In the genomic region with DNA sequence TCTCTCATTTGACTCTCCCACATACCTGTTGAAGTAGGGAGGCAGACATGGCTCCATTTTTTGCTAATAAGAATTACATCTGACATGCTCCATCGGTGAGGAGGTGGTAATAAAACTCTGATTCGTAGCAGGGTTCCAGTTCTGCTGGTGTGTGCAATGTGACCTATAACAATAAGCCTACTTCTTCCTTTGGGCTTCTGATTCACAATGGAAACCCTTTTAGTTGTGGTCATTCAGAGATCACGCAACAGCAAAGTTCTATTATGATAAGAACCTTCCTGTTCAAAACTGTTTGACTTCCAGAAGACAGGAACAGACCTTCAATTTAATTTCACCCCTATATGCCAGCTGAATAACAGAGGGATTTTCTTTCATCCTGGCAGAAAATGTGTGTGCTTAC, we compare ENCODE assay signal across 26 cellular contexts. TPM values are rescaled to one million over a fixed set of nuclear protein-coding genes. Genes with fewer than 3 reads are reported as not detected.
DNase-seq lines count a peak whose midpoint lies in the region; ATAC-seq and TF ChIP-seq lines count a peak whose summit lies in the region.
"Had no signal": no experiment of that assay in that cellular context is flagged by ENCODE, and none has a peak within 500 bp of the region (broad histone marks: within the 10 kb centered on the region; RNA-seq: fewer than 3 reads in every experiment).

No MANE protein-coding gene starts in this region.

- TF ChIP-seq CTCF in esophagus squamous epithelium (IDR thresholded peaks at IDR 0.05), result no peak

- H3K27me3 ChIP-seq in esophagus squamous epithelium, result no peaks in the 10 kb centered on the region

- no peak for TF ChIP-seq POLR2A in esophagus squamous epithelium (IDR thresholded peaks at IDR 0.05)

- H3K27me3 Mint-ChIP-seq in activated CD4-positive, alpha-beta T cell treated with anti-CD3 and anti-CD28 coated beads for 36 hours, result no peaks in the 10 kb centered on the region
- H3K27me3 Mint-ChIP-seq in activated T-helper 17 cell treated with anti-CD3 and anti-CD28 coated beads, Interleukin-2, amount 50 U/mL, for 72 hours, result no peaks in the 10 kb centered on the region

- peak overlapping the region; percentile 63 for H3K27ac Mint-ChIP-seq in activated CD4-positive, alpha-beta T cell treated with anti-CD3 and anti-CD28 coated beads for 36 hours
- peak overlapping the region; percentile 79 for H3K27ac Mint-ChIP-seq in activated T-helper 17 cell treated with anti-CD3 and anti-CD28 coated beads, Interleukin-2, amount 50 U/mL, for 72 hours
- H3K27ac Mint-ChIP-seq: CD8-positive, alpha-beta memory T cell; GM23338 had no signal

- H3K36me3 ChIP-seq in esophagus squamous epithelium, result peaks cover 4 to 83% (median 10%) of the 10 kb centered on the region in 3 donors

- H3K9me3 ChIP-seq in esophagus squamous epithelium, result no peaks in the 10 kb centered on the region
- H3K9me3 ChIP-seq: HAP-1 had no signal

- H3K4me3 Mint-ChIP-seq in activated CD4-positive, alpha-beta T cell treated with anti-CD3 and anti-CD28 coated beads for 36 hours, result no peak overlapping the region
- peak overlapping the region; percentile 27 for H3K4me3 Mint-ChIP-seq in activated T-helper 17 cell treated with anti-CD3 and anti-CD28 coated beads, Interleukin-2, amount 50 U/mL, for 72 hours
- H3K4me3 Mint-ChIP-seq: CD8-positive, alpha-beta memory T cell; GM23338 had no signal

- H3K4me1 ChIP-seq in esophagus squamous epithelium, result no peaks in the 10 kb centered on the region
- H3K4me1 ChIP-seq: HAP-1 had no signal

- peaks cover 22% of the 10 kb centered on the region for H3K4me1 Mint-ChIP-seq in activated CD4-positive, alpha-beta T cell treated with anti-CD3 and anti-CD28 coated beads for 36 hours
- peaks cover 4% of the 10 kb centered on the region for H3K4me1 Mint-ChIP-seq in activated T-helper 17 cell treated with anti-CD3 and anti-CD28 coated beads, Interleukin-2, amount 50 U/mL, for 72 hours

- CTCF ChIA-PET in activated CD4-positive, alpha-beta T cell treated with anti-CD3 and anti-CD28 coated beads for 36 hours (lab: Charles Lee), result no interaction called here

- ATAC-seq in activated CD4-positive, alpha-beta T cell treated with anti-CD3 and anti-CD28 coated beads for 36 hours, result peak; percentile 44
- peak; percentile 67 for ATAC-seq in activated T-helper 17 cell treated with anti-CD3 and anti-CD28 coated beads, Interleukin-2, amount 50 U/mL, for 72 hours (replicated peaks)
- ATAC-seq: GM23338 had no signal

- WGBS in esophagus squamous epithelium, 2 donors, result 78 to 90% methylated on average over 3 of the region's 3 CpGs

- POLR2A ChIA-PET in activated CD4-positive, alpha-beta T cell treated with anti-CD3 and anti-CD28 coated beads for 36 hours (lab: Charles Lee), result no interaction called here

- no peak overlapping the region for H3K27ac ChIP-seq in esophagus squamous epithelium
- H3K27ac ChIP-seq: C4-2B, PC-9 had no signal

- no peaks in the 10 kb centered on the region for H3K9me3 Mint-ChIP-seq in activated CD4-positive, alpha-beta T cell treated with anti-CD3 and anti-CD28 coated beads for 36 hours (ENCODE audit: low read depth)
- H3K9me3 Mint-ChIP-seq in activated T-helper 17 cell treated with anti-CD3 and anti-CD28 coated beads, Interleukin-2, amount 50 U/mL, for 72 hours, result no peaks in the 10 kb centered on the region
- H3K9me3 Mint-ChIP-seq: CD8-positive, alpha-beta memory T cell; GM23338 had no signal

- H3K4me3 ChIP-seq in esophagus squamous epithelium, result no peak overlapping the region
- H3K4me3 ChIP-seq: GM23338, HAP-1, PC-9 had no signal

- DNase-seq in activated CD4-positive, alpha-beta T cell treated with anti-CD3 and anti-CD28 coated beads for 36 hours, result no peak
- DNase-seq in activated CD4-positive, alpha-beta T cell treated with anti-CD3 and anti-CD28 coated beads, Interleukin-2, amount 50 U/mL, for 1 hour, result no peak
- DNase-seq in COLO829 (ENCODE audit: low spot score), result peak; percentile 84
- DNase-seq in medulla oblongata (ENCODE audit: extremely low spot score), result peak; percentile 51
- DNase-seq in dedifferentiated amniotic fluid mesenchymal stem cell (ENCODE audit: extremely low spot score), result no peak
- DNase-seq in AG08395 (ENCODE audit: low spot score), result no peak
- no peak for DNase-seq in esophagus squamous epithelium (lab: John Stamatoyannopoulos, UW)
- DNase-seq: 8988T; CD8-positive, alpha-beta memory T cell; DMS53; GDM1; KG1; NCI-H1092; NCI-H1436 treated with DMSO at 0.1 percent for 48 hours; NCI-H1930; NCI-H2227 treated with DMSO at 0.1 percent for 48 hours; NCI-H510A treated with DMSO at 0.1 percent for 48 hours; NCI-H748 treated with DMSO at 0.1 percent for 48 hours; PC-9; RPMI8226; SHP77 treated with DMSO at 0.1 percent for 48 hours had no signal

- intact Hi-C loops in activated CD4-positive, alpha-beta T cell treated with anti-CD3 and anti-CD28 coated beads for 36 hours (cut with DNase I, micrococcal nuclease), result no loop called here
- intact Hi-C loops in esophagus squamous epithelium (cut with DNase I), result no loop called here

- H3K36me3 Mint-ChIP-seq in activated CD4-positive, alpha-beta T cell treated with anti-CD3 and anti-CD28 coated beads for 36 hours (ENCODE audit: low read depth), result peaks cover 12% of the 10 kb centered on the region
- H3K36me3 Mint-ChIP-seq in activated T-helper 17 cell treated with anti-CD3 and anti-CD28 coated beads, Interleukin-2, amount 50 U/mL, for 72 hours (ENCODE audit: low read depth), result peaks cover 45% of the 10 kb centered on the region

RNA-seq across cellular contexts. Expression of a gene that starts 31.4 kb away (rescaled TPM):
- 10 to 100 TPM; 23.5 to 28.9 TPM for total RNA-seq in activated CD4-positive, alpha-beta T cell treated with anti-CD3 and anti-CD28 coated beads for 36 hours
- 1 to 10 TPM in 1 of 2 donors, under 1 TPM in 1; 0.56 to 5.2 TPM for total RNA-seq in activated T-helper 17 cell treated with anti-CD3 and anti-CD28 coated beads, Interleukin-2, amount 50 U/mL, for 72 hours
- 100 to 1,000 TPM in 1 of 4 donors, 10 to 100 TPM in 3; 50.4 to 110 (median 84.4) TPM for total RNA-seq in esophagus squamous epithelium
- total RNA-seq: HT1080 had no signal

RNA-seq across cellular contexts. Expression of a gene that starts 35.1 kb away (rescaled TPM):
- 1 to 10 TPM; 7.5 to 8.2 TPM for total RNA-seq in activated CD4-positive, alpha-beta T cell treated with anti-CD3 and anti-CD28 coated beads for 36 hours
- total RNA-seq in activated T-helper 17 cell treated with anti-CD3 and anti-CD28 coated beads, Interleukin-2, amount 50 U/mL, for 72 hours, result 1 to 10 TPM; 3.8 to 6.2 TPM
- total RNA-seq in esophagus squamous epithelium, result 10 to 100 TPM; 11.9 to 18.9 (median 15.8) TPM

RNA-seq across cellular contexts. Expression of a gene that starts 38.7 kb away (rescaled TPM):
- total RNA-seq in activated CD4-positive, alpha-beta T cell treated with anti-CD3 and anti-CD28 coated beads for 36 hours, result 10 to 100 TPM; 51.2 to 58.7 TPM
- 10 to 100 TPM; 53.2 to 58.2 TPM for total RNA-seq in activated T-helper 17 cell treated with anti-CD3 and anti-CD28 coated beads, Interleukin-2, amount 50 U/mL, for 72 hours
- 10 to 100 TPM; 28.8 to 61.4 (median 48.8) TPM for total RNA-seq in esophagus squamous epithelium

Comparison
In these comparisons a context has a peak if more than half of its experiments do, and no peak if none do; other contexts are left out.
1. DNase-seq: peak in COLO829 (single experiment) and medulla oblongata (single experiment); none in activated CD4-positive, alpha-beta T cell treated with anti-CD3 and anti-CD28 coated beads for 36 hours (single experiment), activated CD4-positive, alpha-beta T cell treated with anti-CD3 and anti-CD28 coated beads, Interleukin-2, amount 50 U/mL, for 1 hour (single experiment), dedifferentiated amniotic fluid mesenchymal stem cell (single experiment), AG08395 (single experiment) and esophagus squamous epithelium (single experiment).